Comparison of ENCODE assay signal across 13 cellular contexts in genomic region chr13:30681489-30682242, GRCh38. TPM values are rescaled to one million over a fixed set of nuclear protein-coding genes. Genes with fewer than 3 reads are reported as not detected.
DNase-seq lines count a peak whose midpoint lies in the region; TF ChIP-seq lines count a peak whose summit lies in the region.
"Had no signal": no experiment of that assay in that cellular context is flagged by ENCODE, and none has a peak within 500 bp of the region (broad histone marks: within the 10 kb centered on the region; RNA-seq: fewer than 3 reads in every experiment).

No MANE protein-coding gene starts in this region.

- WGBS in stomach, 5 donors: 55 to 62% (median 59%) methylated on average over 7 of the region's 7 CpGs

- no peak overlapping the region for H3K4me3 ChIP-seq in fibroblast of villous mesenchyme (ENCODE audit: low read depth, low read length)
- no peak overlapping the region for H3K4me3 ChIP-seq in stomach

- no peaks in the 10 kb centered on the region for H3K9me3 ChIP-seq in stomach

- intact Hi-C loops in stomach (cut with DNase I; ENCODE audit: low total_unique reads): loop anchor here (2.0 kb wide), 1 partner anchor 123 kb away; no protein-coding TSS in a partner anchor

- peaks cover 0 to 17% (median 4%) of the 10 kb centered on the region in 4 donors for H3K4me1 ChIP-seq in stomach

- no peak for TF ChIP-seq EP300 in stomach (IDR thresholded peaks at IDR 0.05)

- H3K27me3 ChIP-seq in stomach: no peaks in the 10 kb centered on the region

- peak overlapping the region; percentile 10 to 63 (median 39) for H3K27ac ChIP-seq in stomach

- DNase-seq in GM04503 (ENCODE audit: low read depth): peak; percentile 77
- DNase-seq in NOMO-1 treated with DMSO at 0.1 percent for 48 hours (lab: John Stamatoyannopoulos, UW; ENCODE audit: unreplicated experiment): peak; percentile 91
- DNase-seq in fibroblast of villous mesenchyme (ENCODE audit: low read depth): peak; percentile 97
- DNase-seq in stomach: no peak
- DNase-seq in foreskin melanocyte: no peak
- no peak for DNase-seq in NCI-H82 (lab: John Stamatoyannopoulos, UW)
- no peak for DNase-seq in GM19240 (ENCODE audit: insufficient read length, low spot score)
- DNase-seq: activated CD8-positive, alpha-beta memory T cell treated with anti-CD3 and anti-CD28 coated beads, Interleukin-2, amount 50 U/mL, for 4 hours; aorta; endodermal cell; NCI-H1436; nephron progenitor cell; stimulated activated CD4-positive, alpha-beta T cell treated with anti-CD3 and anti-CD28 coated beads, Interleukin-15, amount 100 ng/mL, for 24 hours had no signal

- TF ChIP-seq CTCF in fibroblast of villous mesenchyme (IDR thresholded peaks at IDR 0.05; ENCODE audit: insufficient read depth, low read depth, low read length) (no peak), stomach (IDR thresholded peaks at IDR 0.05) (no peak)

- TF ChIP-seq POLR2A in stomach (IDR thresholded peaks at IDR 0.05): no peak

- H3K36me3 ChIP-seq in stomach: no peaks in the 10 kb centered on the region

RNA-seq across cellular contexts. Expression of gene ALOX5AP, which starts 53.7 kb away (rescaled TPM):
- total RNA-seq in fibroblast of villous mesenchyme (0.32 and 0.43 TPM in 2 replicates), stomach (1 to 10 TPM; 1.3 to 9.5 (median 2.9) TPM)
- polyA plus RNA-seq in stomach: 10 to 100 TPM in 2 of 3 donors, 1 to 10 TPM in 1; 7.4 to 36.4 (median 30.2) TPM
- total RNA-seq: endodermal cell had no signal

Comparison
In these comparisons a context has a peak if more than half of its experiments do, and no peak if none do; other contexts are left out.
1. DNase-seq: peak in GM04503 (single experiment), NOMO-1 treated with DMSO at 0.1 percent for 48 hours (single experiment) and fibroblast of villous mesenchyme (single experiment); none in stomach (single experiment), foreskin melanocyte (single experiment), NCI-H82 (single experiment) and GM19240 (single experiment).